In the genomic region with DNA sequence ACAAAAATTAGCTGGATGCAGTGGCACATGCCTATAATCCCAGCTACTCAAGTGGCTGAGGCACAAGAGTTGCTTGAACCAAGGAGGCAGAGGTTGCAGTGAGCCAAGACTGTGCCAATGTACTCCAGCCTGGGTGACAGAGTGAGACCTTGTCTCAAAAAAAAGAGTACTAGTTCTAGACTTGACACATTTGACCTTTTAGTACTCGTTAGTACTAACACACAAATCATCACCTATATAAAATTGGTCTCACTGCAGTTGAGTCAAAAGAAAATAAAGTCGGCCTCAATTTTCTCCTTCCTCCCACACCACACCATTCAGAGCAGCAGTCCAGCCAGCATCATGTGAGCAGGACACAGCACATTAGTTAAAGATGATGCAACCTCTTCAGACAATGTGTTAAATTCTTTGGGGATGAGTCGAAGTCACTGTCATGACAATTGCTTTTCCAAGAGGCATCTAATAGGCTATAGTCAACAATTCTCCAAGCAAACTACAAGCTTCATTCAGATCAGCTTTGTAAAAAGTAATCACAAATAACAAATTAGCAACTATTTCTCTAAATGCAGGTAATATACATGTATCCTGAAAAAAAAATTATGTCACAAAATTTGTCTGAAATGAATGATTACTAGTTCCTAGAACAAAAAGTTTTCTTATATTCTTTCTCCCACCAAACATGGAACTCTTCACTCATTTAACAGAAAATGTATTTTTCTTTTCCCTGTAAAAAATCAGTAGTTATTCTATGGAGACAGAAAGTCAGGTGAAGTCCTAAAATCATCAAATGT, we compare ENCODE assay signal across 8 cellular contexts. TPM values are rescaled to one million over a fixed set of nuclear protein-coding genes. Genes with fewer than 3 reads are reported as not detected.
DNase-seq lines count a peak whose midpoint lies in the region; ATAC-seq and TF ChIP-seq lines count a peak whose summit lies in the region.

No MANE protein-coding gene starts in this region.

- peak overlapping the region; percentile 95 for H3K27ac Mint-ChIP-seq in MCF 10A (ENCODE audit: low read depth, unreplicated experiment)

- peak overlapping the region; percentile 91 for H4K91ac ChIP-seq in IMR-90 (ENCODE audit: insufficient read depth, low read depth, low read length)

- peak overlapping the region; percentile 77 for H3K23ac ChIP-seq in IMR-90 (ENCODE audit: low read depth, low read length)

- H3K56ac ChIP-seq in IMR-90 (ENCODE audit: extremely low read depth, insufficient read depth, low read length) = peak overlapping the region; percentile 16; the same call in 1 of the 2 replicates

- no peaks in the 10 kb centered on the region for H3K9me3 Mint-ChIP-seq in MCF 10A (ENCODE audit: unreplicated experiment)

- peak overlapping the region; percentile 26 to 87; a peak in 3 of 4 replicates for H4K8ac ChIP-seq in IMR-90 (ENCODE audit: low read depth in 2 of 2, low read length in 2 of 2)

- peaks cover 43% of the 10 kb centered on the region for H3K36me3 Mint-ChIP-seq in MCF 10A (ENCODE audit: insufficient read depth, unreplicated experiment)

- DNase-seq in AML-193 (lab: John Stamatoyannopoulos, UW) (peak; percentile 26 to 40), IMR-90 (peak; percentile 90), MCF 10A (ENCODE audit: unreplicated experiment) (peak; percentile 86), kidney glomerular epithelial cell (lab: John Stamatoyannopoulos, UW) (peak; percentile 97), tibial nerve (ENCODE audit: low spot score in 2 of 2) (peak; percentile 28 to 74), NCI-H146 (lab: John Stamatoyannopoulos, UW) (no peak), NCI-H2171 treated with DMSO at 0.1 percent for 48 hours (lab: John Stamatoyannopoulos, UW) (no peak)
- DNase-seq in activated CD8-positive, alpha-beta memory T cell treated with anti-CD3 and anti-CD28 coated beads, Interleukin-2, amount 50 U/mL, for 48 hours = no peak

- no TSS peak for BruUV-seq in IMR-90 (replicated peaks; lab: Mats Ljungman, UMichigan)
- BruUV-seq in MCF 10A (replicated peaks; lab: Mats Ljungman, UMichigan) = TSS peak; percentile 99

- peak; percentile 75 for ATAC-seq in IMR-90 (ENCODE audit: low read depth)

- peak overlapping the region; percentile 68 for H4K5ac ChIP-seq in IMR-90 (ENCODE audit: low read depth, low read length)

- no peaks in the 10 kb centered on the region for H3K27me3 Mint-ChIP-seq in MCF 10A (ENCODE audit: insufficient read depth, unreplicated experiment)

- peak overlapping the region; percentile 78 for H3K14ac ChIP-seq in IMR-90 (replicated peaks; ENCODE audit: low read depth, low read length)

- TF ChIP-seq CTCF in IMR-90 (conservative IDR thresholded peaks at IDR 0.05; ENCODE audit: low read depth, low read length) (no peak), MCF 10A (IDR thresholded peaks at IDR 0.05; ENCODE audit: unreplicated experiment) (no peak), tibial nerve (IDR thresholded peaks at IDR 0.05) (no peak)

- H2AK9ac ChIP-seq in IMR-90 (replicated peaks; ENCODE audit: low read depth, low read length, poor library complexity) = no peak overlapping the region

- peak overlapping the region; percentile 41; the same call in 1 of the 2 replicates for H3K4me2 ChIP-seq in IMR-90 (ENCODE audit: low read depth, low read length)

- CTCF ChIA-PET in IMR-90 (lab: Yijun Ruan, JAX) (no interaction called here), MCF 10A (lab: Yijun Ruan, JAX) (interaction anchor here (0.6 to 1.9 kb wide), 4 partner anchors 11 to 386 kb away, joined by 3 to 8 read pairs (median 5); a partner anchor contains a TSS)

- intact Hi-C loops in IMR-90 (cut with micrococcal nuclease) (no loop called here), MCF 10A (cut with micrococcal nuclease) (no loop called here)

- POLR2A ChIA-PET in IMR-90 (lab: Charles Lee; ENCODE audit: unreplicated experiment) (no interaction called here), MCF 10A (lab: Yijun Ruan, JAX) (interaction anchor here (0.6 to 3.2 kb wide), 9 partner anchors 9 to 291 kb away, joined by 3 to 21 read pairs (median 3); a partner anchor contains a TSS)

- H3K79me1 ChIP-seq in IMR-90 (ENCODE audit: low read depth in 1 of 2, low read length in 2 of 2) = peaks cover 10 to 76% of the 10 kb centered on the region in 2 experiments

- H2BK15ac ChIP-seq in IMR-90 (ENCODE audit: low read depth, low read length) = peak overlapping the region; percentile 68; the same call in 2 of the 3 replicates

- peak overlapping the region; percentile 92 for H3K27ac ChIP-seq in IMR-90 (ENCODE audit: insufficient read depth, low read length)
- H3K27ac ChIP-seq in tibial nerve = peak overlapping the region in 3 of 4 donors; percentile 53 to 76 (median 65)

- H3K4me1 Mint-ChIP-seq in MCF 10A (ENCODE audit: insufficient read depth, unreplicated experiment) = peaks cover 24% of the 10 kb centered on the region

- TF ChIP-seq EP300 in tibial nerve (IDR thresholded peaks at IDR 0.05) = peak in 1 of 2 donors; percentile 77

- H2BK20ac ChIP-seq in IMR-90 (ENCODE audit: low read depth, low read length) = peak overlapping the region; percentile 82

- H2BK5ac ChIP-seq in IMR-90 (ENCODE audit: low read depth, low read length, poor library complexity, severe bottlenecking) = peak overlapping the region; percentile 94

- WGBS in IMR-90 (ENCODE audit: extremely low coverage in 2 of 2, insufficient read length in 1 of 2), 2 experiments = no CpG with 5 or more reads among the region's 3 CpGs
- WGBS in tibial nerve, 2 donors = 18 to 27% methylated on average over 3 of the region's 3 CpGs

- H3K4ac ChIP-seq in IMR-90 (ENCODE audit: low read depth, low read length) = peak overlapping the region; percentile 91

- no peak for TF ChIP-seq POLR2A in IMR-90 (IDR thresholded peaks at IDR 0.05; ENCODE audit: low read depth, low read length)
- no peak for TF ChIP-seq POLR2A in tibial nerve (IDR thresholded peaks at IDR 0.05)

- in situ Hi-C loops in IMR-90 (cut with MboI; ENCODE audit: low sequenced_read_pairs) = no loop called here

- H3K4me3 Mint-ChIP-seq in MCF 10A (ENCODE audit: unreplicated experiment) = peak overlapping the region; percentile 18

- H3K9me3 ChIP-seq in IMR-90 (ENCODE audit: control insufficient read depth, insufficient read depth, low read length) (no peaks in the 10 kb centered on the region), tibial nerve (no peaks in the 10 kb centered on the region)

- H3K18ac ChIP-seq in IMR-90 (ENCODE audit: low read depth, low read length) = peak overlapping the region; percentile 76

- H4K20me1 ChIP-seq in IMR-90 (ENCODE audit: insufficient read depth, low read length) = peaks cover 12% of the 10 kb centered on the region; the same call in 1 of the 2 replicates

- peak overlapping the region; percentile 90 for H2BK120ac ChIP-seq in IMR-90 (ENCODE audit: low read depth, low read length)

- H3K9ac ChIP-seq in IMR-90 (ENCODE audit: low read depth, low read length) = peak overlapping the region; percentile 35; the same call in 1 of the 2 replicates

- no peak overlapping the region for H3K4me3 ChIP-seq in IMR-90 (ENCODE audit: insufficient read depth, low read depth, low read length)
- no peak overlapping the region for H3K4me3 ChIP-seq in tibial nerve

- dilution Hi-C loops in IMR-90 (cut with HindIII; ENCODE audit: low sequenced_read_pairs, unreplicated experiment) = no loop called here

- H3K27me3 ChIP-seq in IMR-90 (ENCODE audit: control insufficient read depth, insufficient read depth, low read length) (no peaks in the 10 kb centered on the region), tibial nerve (no peaks in the 10 kb centered on the region)

- H2AFZ ChIP-seq in IMR-90 (replicated peaks; ENCODE audit: low read length, poor library complexity) = no peak overlapping the region

- H3K36me3 ChIP-seq in IMR-90 (ENCODE audit: control insufficient read depth, insufficient read depth, low read length) (peaks cover 11% of the 10 kb centered on the region), tibial nerve (peaks cover 0 to 29% (median 0%) of the 10 kb centered on the region in 3 donors)

- H3K4me1 ChIP-seq in IMR-90 (ENCODE audit: control insufficient read depth, insufficient read depth, low read length) (peaks cover 24% of the 10 kb centered on the region), tibial nerve (peaks cover 0 to 44% (median 13%) of the 10 kb centered on the region in 4 donors)

- H3K9me1 ChIP-seq in IMR-90 (ENCODE audit: insufficient read depth, low read length) = peaks cover 16% of the 10 kb centered on the region

- H2AK5ac ChIP-seq in IMR-90 (ENCODE audit: low read depth, low read length) = peak overlapping the region; percentile 91; the same call in 1 of the 2 replicates

- no peak for TF ChIP-seq RAD21 in IMR-90 (IDR thresholded peaks at IDR 0.05; ENCODE audit: low read length)

TF ChIP-seq in IMR-90, 13 proteins besides CTCF, POLR2A, EP300 and RAD21 (continues in another document):
- TF ChIP-seq BHLHE40 (IDR thresholded peaks at IDR 0.05; ENCODE audit: low read depth, low read length) (peak; percentile 94), MAFK (IDR thresholded peaks at IDR 0.05; ENCODE audit: low read depth, low read length) (no peak), MAZ (IDR thresholded peaks at IDR 0.05; ENCODE audit: borderline replicate concordance, low read depth, low read length) (no peak), CEBPB (IDR thresholded peaks at IDR 0.05; ENCODE audit: low read depth, low read length) (peak; percentile 99), CHD1 (IDR thresholded peaks at IDR 0.05; ENCODE audit: low read depth, low read length) (no peak), RFX5 (IDR thresholded peaks at IDR 0.05; ENCODE audit: low read depth, low read length) (no peak), NFE2L2 (IDR thresholded peaks at IDR 0.05; ENCODE audit: low read depth, low read length) (peak; percentile 48; the same call in 1 of the 2 replicates), MXI1 (IDR thresholded peaks at IDR 0.05; ENCODE audit: borderline replicate concordance, low read depth, low read length) (no peak), RCOR1 (IDR thresholded peaks at IDR 0.05; ENCODE audit: insufficient replicate concordance, low read length) (no peak), SMC3 (IDR thresholded peaks at IDR 0.05; ENCODE audit: low read depth, low read length) (no peak)
- TF ChIP-seq, protein P1, sequence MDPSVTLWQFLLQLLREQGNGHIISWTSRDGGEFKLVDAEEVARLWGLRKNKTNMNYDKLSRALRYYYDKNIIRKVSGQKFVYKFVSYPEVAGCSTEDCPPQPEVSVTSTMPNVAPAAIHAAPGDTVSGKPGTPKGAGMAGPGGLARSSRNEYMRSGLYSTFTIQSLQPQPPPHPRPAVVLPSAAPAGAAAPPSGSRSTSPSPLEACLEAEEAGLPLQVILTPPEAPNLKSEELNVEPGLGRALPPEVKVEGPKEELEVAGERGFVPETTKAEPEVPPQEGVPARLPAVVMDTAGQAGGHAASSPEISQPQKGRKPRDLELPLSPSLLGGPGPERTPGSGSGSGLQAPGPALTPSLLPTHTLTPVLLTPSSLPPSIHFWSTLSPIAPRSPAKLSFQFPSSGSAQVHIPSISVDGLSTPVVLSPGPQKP (IDR thresholded peaks at IDR 0.05; ENCODE audit: borderline replicate concordance, low read depth, low read length) = no peak

RNA-seq across cellular contexts. Expression of a gene that starts 55.6 kb away (rescaled TPM):
- total RNA-seq in IMR-90 (2012; rRNA removed) = 54.8 and 58.9 TPM in 2 replicates
- 35.6 and 38.0 TPM in 2 replicates for polyA plus RNA-seq in IMR-90 (2012; rRNA removed)
- polyA plus RNA-seq in IMR-90 (2012; cell fraction: cytosol; rRNA removed) = 14.5 and 24.5 TPM in 2 replicates
- 33.5 and 72.7 TPM in 2 replicates for polyA plus RNA-seq in IMR-90 (2012; cell fraction: nucleus; rRNA removed; ENCODE audit: low replicate concordance)
- total RNA-seq in MCF 10A (2022) = 92.6 and 115 TPM in 2 replicates
- total RNA-seq in tibial nerve = 100 to 1,000 TPM in 1 of 4 donors, 10 to 100 TPM in 3; 89.2 to 105 (median 90.9) TPM

Comparison
In these comparisons a context has a peak if more than half of its experiments do, and no peak if none do; other contexts are left out.
1. DNase-seq: peak in AML-193 (2 of 2), IMR-90 (single experiment), MCF 10A (single experiment), kidney glomerular epithelial cell (single experiment) and tibial nerve (2 of 2); none in NCI-H146 (single experiment), activated CD8-positive, alpha-beta memory T cell treated with anti-CD3 and anti-CD28 coated beads, Interleukin-2, amount 50 U/mL, for 48 hours (single experiment) and NCI-H2171 treated with DMSO at 0.1 percent for 48 hours (single experiment).